ENCODE assay signal across 10 cellular contexts in the genomic region with DNA sequence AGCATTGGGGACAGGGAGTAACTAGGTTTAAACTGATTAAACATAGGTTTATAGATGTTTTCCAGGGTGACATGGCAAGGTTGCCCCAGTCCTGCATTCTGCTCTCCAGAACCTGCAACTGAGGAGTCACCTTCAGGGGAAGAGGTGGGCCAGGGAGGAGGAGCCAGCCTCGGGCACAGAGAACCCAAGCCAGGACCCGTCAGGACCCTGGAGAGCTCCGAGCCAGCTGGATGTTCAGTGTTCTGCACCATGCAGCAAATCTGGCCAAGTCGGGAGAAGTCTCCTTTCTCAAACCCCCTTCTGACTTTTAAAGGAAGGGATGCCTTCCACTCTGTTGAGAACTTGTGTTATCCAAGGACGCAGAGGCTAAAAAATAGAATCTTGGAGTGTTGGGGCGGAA.
DNase-seq lines count a peak whose midpoint lies in the region; ATAC-seq, FAIRE-seq and TF ChIP-seq lines count a peak whose summit lies in the region.
"Had no signal": no experiment of that assay in that cellular context is flagged by ENCODE, and none has a peak within 500 bp of the region (broad histone marks: within the 10 kb centered on the region; RNA-seq: fewer than 3 reads in every experiment).

No MANE protein-coding gene starts in this region.

- H3K36me3 ChIP-seq in Karpas-422 (ENCODE audit: insufficient read depth, low read length), result no peaks in the 10 kb centered on the region
- H3K36me3 ChIP-seq in keratinocyte (ENCODE audit: control insufficient read depth in 2 of 2, extremely low read depth in 1 of 2, insufficient read depth in 2 of 2, low read length in 2 of 2), result no peaks in the 10 kb centered on the region
- no peaks in the 10 kb centered on the region for H3K36me3 ChIP-seq in esophagus muscularis mucosa
- H3K36me3 ChIP-seq: thoracic aorta had no signal

- H3K27ac ChIP-seq in Karpas-422 (ENCODE audit: low read length), result no peak overlapping the region
- no peak overlapping the region for H3K27ac ChIP-seq in keratinocyte (ENCODE audit: control insufficient read depth, insufficient read depth, low read length)
- no peak overlapping the region for H3K27ac ChIP-seq in esophagus muscularis mucosa (replicated peaks in 1 of 4)
- H3K27ac ChIP-seq: thoracic aorta had no signal

- H3K9me1 ChIP-seq in keratinocyte (ENCODE audit: control insufficient read depth, extremely low read depth, insufficient read depth, low read length), result no peaks in the 10 kb centered on the region

- no peaks in the 10 kb centered on the region for H3K36me3 Mint-ChIP-seq in activated T-helper 2 cell treated with anti-CD3 and anti-CD28 coated beads, Interferon-gamma antibody, Interleukin-2, Interleukin-4, amounts not matched to agents 10 μg/mL and 5 μg/mL and 100 μg/mL, durations not matched to agents 14 hours and 24 hours and 36 hours (ENCODE audit: low read depth)

- no peak overlapping the region for H3K9ac ChIP-seq in Karpas-422 (ENCODE audit: low read length)
- H3K9ac ChIP-seq in keratinocyte (ENCODE audit: control insufficient read depth, extremely low read depth, insufficient read depth, low read length), result no peak overlapping the region

- H2AFZ ChIP-seq in Karpas-422 (ENCODE audit: low read length), result no peak overlapping the region
- no peak overlapping the region for H2AFZ ChIP-seq in keratinocyte (ENCODE audit: control insufficient read depth, low read length)

- H3K4me2 ChIP-seq in Karpas-422 (ENCODE audit: low read depth, low read length, poor library complexity, severe bottlenecking) (no peak overlapping the region), keratinocyte (ENCODE audit: control insufficient read depth, extremely low read depth, insufficient read depth, low read depth, low read length) (no peak overlapping the region)

- H3K27ac Mint-ChIP-seq in activated T-helper 2 cell treated with anti-CD3 and anti-CD28 coated beads, Interferon-gamma antibody, Interleukin-2, Interleukin-4, amounts not matched to agents 10 μg/mL and 5 μg/mL and 100 μg/mL, durations not matched to agents 14 hours and 24 hours and 36 hours, result no peak overlapping the region
- H3K27ac Mint-ChIP-seq: T-helper 1 cell treated with Interleukin-12 subunit alpha and Interleukin-12 subunit beta and Interleukin-4 antibody, amounts not matched to agents 30 μg/mL and 1 μg/mL, for 36 hours had no signal

- H4K20me1 ChIP-seq in Karpas-422 (ENCODE audit: insufficient read depth, low read depth, low read length), result peaks cover 8% of the 10 kb centered on the region; the same call in 1 of the 2 replicates
- H4K20me1 ChIP-seq in keratinocyte (ENCODE audit: control insufficient read depth, extremely low read depth, insufficient read depth, low read length), result no peaks in the 10 kb centered on the region

- ATAC-seq in HG03521 (IDR thresholded peaks at IDR 0.05; ENCODE audit: unreplicated experiment), result no peak
- no peak for ATAC-seq in HG03571 (IDR thresholded peaks at IDR 0.05; ENCODE audit: unreplicated experiment)
- no peak for ATAC-seq in HG03457 (IDR thresholded peaks at IDR 0.05; ENCODE audit: unreplicated experiment)

- H3K9me2 ChIP-seq in Karpas-422 (replicated peaks; ENCODE audit: insufficient read depth, low read length), result no peaks in the 10 kb centered on the region

- WGBS in esophagus muscularis mucosa, result 7% methylated on average over 5 of the region's 6 CpGs

- peaks cover 8% of the 10 kb centered on the region for H3K27me3 Mint-ChIP-seq in activated T-helper 2 cell treated with anti-CD3 and anti-CD28 coated beads, Interferon-gamma antibody, Interleukin-2, Interleukin-4, amounts not matched to agents 10 μg/mL and 5 μg/mL and 100 μg/mL, durations not matched to agents 14 hours and 24 hours and 36 hours (ENCODE audit: low read depth)

- H3K4me1 Mint-ChIP-seq in activated T-helper 2 cell treated with anti-CD3 and anti-CD28 coated beads, Interferon-gamma antibody, Interleukin-2, Interleukin-4, amounts not matched to agents 10 μg/mL and 5 μg/mL and 100 μg/mL, durations not matched to agents 14 hours and 24 hours and 36 hours (ENCODE audit: low read depth), result peaks cover 5% of the 10 kb centered on the region

- no peaks in the 10 kb centered on the region for H3K27me3 ChIP-seq in Karpas-422 (ENCODE audit: low read length)
- H3K27me3 ChIP-seq in keratinocyte (ENCODE audit: control insufficient read depth, extremely low read depth, insufficient read depth, low read length), result peaks cover 30% of the 10 kb centered on the region
- H3K27me3 ChIP-seq in esophagus muscularis mucosa, result peaks cover 0 to 83% (median 0%) of the 10 kb centered on the region in 4 donors

- peak; percentile 54 for DNase-seq in AG08395 (ENCODE audit: low spot score)
- peak; percentile 85 for DNase-seq in Karpas-422
- peak; percentile 31 for DNase-seq in activated T-helper 2 cell treated with anti-CD3 and anti-CD28 coated beads, Interferon-gamma antibody, Interleukin-2, Interleukin-4, amounts not matched to agents 10 μg/mL and 5 μg/mL and 100 μg/mL, durations not matched to agents 14 hours and 24 hours and 36 hours (ENCODE audit: low spot score)
- DNase-seq in keratinocyte (ENCODE audit: low read depth, low spot score), result no peak
- no peak for DNase-seq in esophagus muscularis mucosa (ENCODE audit: extremely low spot score)

- no peak for TF ChIP-seq POLR2A in esophagus muscularis mucosa (IDR thresholded peaks at IDR 0.05; ENCODE audit: low read depth)

- no peak for TF ChIP-seq EP300 in esophagus muscularis mucosa (IDR thresholded peaks at IDR 0.05)

- H3K4me3 ChIP-seq in Karpas-422 (ENCODE audit: low read length) (no peak overlapping the region), keratinocyte (ENCODE audit: control insufficient read depth in 2 of 3, extremely low read depth in 1 of 3, insufficient read depth in 2 of 3, low read depth in 1 of 3, low read length in 3 of 3) (no peak overlapping the region), esophagus muscularis mucosa (no peak overlapping the region)
- H3K4me3 ChIP-seq: thoracic aorta had no signal

- no peaks in the 10 kb centered on the region for H3K9me3 ChIP-seq in Karpas-422 (ENCODE audit: low read length)
- H3K9me3 ChIP-seq in keratinocyte (ENCODE audit: control insufficient read depth, low read depth, low read length), result no peaks in the 10 kb centered on the region
- H3K9me3 ChIP-seq in esophagus muscularis mucosa, result no peaks in the 10 kb centered on the region
- H3K9me3 ChIP-seq: thoracic aorta had no signal

- intact Hi-C loops in activated T-helper 2 cell treated with anti-CD3 and anti-CD28 coated beads, Interferon-gamma antibody, Interleukin-2, Interleukin-4, amounts not matched to agents 10 μg/mL and 5 μg/mL and 100 μg/mL, durations not matched to agents 14 hours and 24 hours and 36 hours (cut with micrococcal nuclease), result no loop called here
- intact Hi-C loops in esophagus muscularis mucosa (cut with DNase I), result no loop called here

- dilution Hi-C loops in keratinocyte (cut with MboI; ENCODE audit: extremely low pct_ligation_motif_present, low sequenced_read_pairs), result no loop called here

- H3K79me2 ChIP-seq in Karpas-422 (ENCODE audit: low read length) (no peaks in the 10 kb centered on the region), keratinocyte (ENCODE audit: control insufficient read depth, insufficient read depth, low read length) (no peaks in the 10 kb centered on the region)

- no peaks in the 10 kb centered on the region for H3K9me3 Mint-ChIP-seq in activated T-helper 2 cell treated with anti-CD3 and anti-CD28 coated beads, Interferon-gamma antibody, Interleukin-2, Interleukin-4, amounts not matched to agents 10 μg/mL and 5 μg/mL and 100 μg/mL, durations not matched to agents 14 hours and 24 hours and 36 hours
- H3K9me3 Mint-ChIP-seq: T-helper 1 cell treated with Interleukin-12 subunit alpha and Interleukin-12 subunit beta and Interleukin-4 antibody, amounts not matched to agents 30 μg/mL and 1 μg/mL, for 36 hours had no signal

- peak; percentile 71 for FAIRE-seq in keratinocyte (lab: Jason Lieb, UNC)

- no peak overlapping the region for H3K4me3 Mint-ChIP-seq in activated T-helper 2 cell treated with anti-CD3 and anti-CD28 coated beads, Interferon-gamma antibody, Interleukin-2, Interleukin-4, amounts not matched to agents 10 μg/mL and 5 μg/mL and 100 μg/mL, durations not matched to agents 14 hours and 24 hours and 36 hours (ENCODE audit: low read depth)
- H3K4me3 Mint-ChIP-seq: T-helper 1 cell treated with Interleukin-12 subunit alpha and Interleukin-12 subunit beta and Interleukin-4 antibody, amounts not matched to agents 30 μg/mL and 1 μg/mL, for 36 hours had no signal

- no peaks in the 10 kb centered on the region for H3K4me1 ChIP-seq in Karpas-422 (ENCODE audit: low read length)
- H3K4me1 ChIP-seq in keratinocyte (ENCODE audit: control insufficient read depth, extremely low read depth, insufficient read depth, low read length), result peaks cover 23% of the 10 kb centered on the region
- no peaks in the 10 kb centered on the region for H3K4me1 ChIP-seq in esophagus muscularis mucosa

- TF ChIP-seq CTCF in keratinocyte (optimal IDR thresholded peaks at IDR 0.05 in 1 of 3, IDR thresholded peaks at IDR 0.05 in 1 of 3, conservative IDR thresholded peaks at IDR 0.05 in 1 of 3; ENCODE audit: extremely low read depth in 1 of 3, insufficient read depth in 2 of 3, low read length in 3 of 3) (no peak), esophagus muscularis mucosa (IDR thresholded peaks at IDR 0.05) (no peak)

Comparison
In these comparisons a context has a peak if more than half of its experiments do, and no peak if none do; other contexts are left out.
1. DNase-seq: peak in AG08395 (single experiment), Karpas-422 (single experiment) and activated T-helper 2 cell treated with anti-CD3 and anti-CD28 coated beads, Interferon-gamma antibody, Interleukin-2, Interleukin-4, amounts not matched to agents 10 μg/mL and 5 μg/mL and 100 μg/mL, durations not matched to agents 14 hours and 24 hours and 36 hours (single experiment); none in keratinocyte (single experiment) and esophagus muscularis mucosa (single experiment).